Comparison of ENCODE assay signal across 21 cellular contexts in the genomic region with DNA sequence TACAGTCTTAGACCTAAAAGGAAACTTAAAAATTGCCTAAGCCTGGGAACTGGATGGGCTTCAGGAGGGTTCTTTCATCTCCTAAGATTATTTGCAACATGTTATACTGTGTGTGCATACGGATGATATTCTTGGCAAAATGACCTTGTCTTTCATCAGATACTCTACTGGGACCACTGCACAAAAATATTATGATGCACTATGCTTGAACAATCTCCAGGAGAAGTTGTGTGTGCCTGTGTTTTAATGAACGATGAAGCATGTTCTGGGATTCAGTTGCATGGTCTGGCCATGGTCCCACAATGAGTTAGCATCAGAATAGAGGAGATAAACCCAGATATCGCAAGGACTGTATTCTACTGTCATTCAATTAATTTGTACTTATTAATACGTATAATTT.
A peak's percentile ranks its signal among the peaks of the same experiment; 100 is the strongest.
DNase-seq lines count a peak whose midpoint lies in the region; ATAC-seq, FAIRE-seq and TF ChIP-seq lines count a peak whose summit lies in the region.
"Had no signal": no experiment of that assay in that cellular context is flagged by ENCODE, and none has a peak within 500 bp of the region (broad histone marks: within the 10 kb centered on the region; RNA-seq: fewer than 3 reads in every experiment).

No MANE protein-coding gene starts in this region.

- H3K4me1 Mint-ChIP-seq in progenitor cell of endocrine pancreas (ENCODE audit: low read depth), result no peaks in the 10 kb centered on the region

- no peaks in the 10 kb centered on the region for H3K9me3 ChIP-seq in Loucy (ENCODE audit: insufficient read depth, low read depth, low read length)
- no peaks in the 10 kb centered on the region for H3K9me3 ChIP-seq in gastroesophageal sphincter
- H3K9me3 ChIP-seq: Caco-2, SJCRH30 had no signal

- ATAC-seq in gastroesophageal sphincter (peak; percentile 35), sciatic nerve (peak; percentile 58)
- ATAC-seq: CD8-positive, alpha-beta T cell had no signal

- peak overlapping the region; percentile 80; the same call in 1 of the 2 replicates for H2AFZ ChIP-seq in Loucy (ENCODE audit: low read length)

- H3K4me1 ChIP-seq in Loucy (ENCODE audit: insufficient read depth, low read length, poor library complexity, severe bottlenecking) (no peaks in the 10 kb centered on the region), gastroesophageal sphincter (peaks cover 0 to 10% (median 0%) of the 10 kb centered on the region in 3 donors)
- H3K4me1 ChIP-seq: Caco-2, SJCRH30 had no signal

- no peak overlapping the region for H3K27ac Mint-ChIP-seq in progenitor cell of endocrine pancreas
- H3K27ac Mint-ChIP-seq: CD8-positive, alpha-beta T cell had no signal

- H3K4me2 ChIP-seq in Loucy (ENCODE audit: low read depth, low read length, poor library complexity, severe bottlenecking), result no peak overlapping the region

- no peak for TF ChIP-seq CTCF in Loucy (conservative IDR thresholded peaks at IDR 0.05; ENCODE audit: low read length)
- no peak for TF ChIP-seq CTCF in gastroesophageal sphincter (IDR thresholded peaks at IDR 0.05)
- no peak for TF ChIP-seq CTCF in progenitor cell of endocrine pancreas (IDR thresholded peaks at IDR 0.05; ENCODE audit: unreplicated experiment)
- TF ChIP-seq CTCF in dorsolateral prefrontal cortex (IDR thresholded peaks at IDR 0.05 in 54 of 56, conservative IDR thresholded peaks at IDR 0.05 in 2 of 56; ENCODE audit: low read depth in 1 of 56, partially characterized antibody in 56 of 56), result no peak

- TF ChIP-seq POLR2A in GM12891 (IDR thresholded peaks at IDR 0.05; ENCODE audit: low read depth, low read length) (no peak), gastroesophageal sphincter (IDR thresholded peaks at IDR 0.05) (no peak)

- H3K36me3 Mint-ChIP-seq in progenitor cell of endocrine pancreas (ENCODE audit: insufficient read depth), result no peaks in the 10 kb centered on the region
- H3K36me3 Mint-ChIP-seq: CD8-positive, alpha-beta T cell had no signal

- no peaks in the 10 kb centered on the region for H3K9me2 ChIP-seq in Loucy (replicated peaks; ENCODE audit: low read depth, low read length)

- 69 to 82% methylated on average over 4 of the region's 4 CpGs for WGBS in gastroesophageal sphincter (ENCODE audit: low coverage in 1 of 2), 2 donors

- H3K9ac ChIP-seq in Loucy (ENCODE audit: low read depth, low read length, poor library complexity, severe bottlenecking), result no peak overlapping the region

- no peaks in the 10 kb centered on the region for H3K79me2 ChIP-seq in Loucy (ENCODE audit: insufficient read depth, low read length)

- H3K27me3 ChIP-seq in Loucy (ENCODE audit: insufficient read depth, low read length, poor library complexity, severe bottlenecking), result no peaks in the 10 kb centered on the region
- H3K27me3 ChIP-seq in gastroesophageal sphincter, result no peaks in the 10 kb centered on the region
- H3K27me3 ChIP-seq in dorsolateral prefrontal cortex, result no peaks in the 10 kb centered on the region
- H3K27me3 ChIP-seq: SJCRH30 had no signal

- no peaks in the 10 kb centered on the region for H3F3A ChIP-seq in Loucy (ENCODE audit: low read depth)

- H3K4me3 Mint-ChIP-seq in progenitor cell of endocrine pancreas (ENCODE audit: low read depth), result no peak overlapping the region
- H3K4me3 Mint-ChIP-seq: CD8-positive, alpha-beta T cell had no signal

- H3K27me3 Mint-ChIP-seq in progenitor cell of endocrine pancreas, result peaks cover 3% of the 10 kb centered on the region

- peak; percentile 28 for FAIRE-seq in GM12891 (lab: Jason Lieb, UNC)
- FAIRE-seq: G401.6, GM12878, RCC 7860 had no signal

- intact Hi-C loops in sciatic nerve (cut with DNase I) (loop anchor here (10.0 kb wide), 1 partner anchor 93 kb away; no protein-coding TSS in a partner anchor), dorsolateral prefrontal cortex (cut with DNase I) (loop anchor here (5.0 to 10.0 kb wide), 4 partner anchors 90 to 867 kb away; no protein-coding TSS in a partner anchor)

- H3K4me3 ChIP-seq in Loucy (ENCODE audit: low read length, poor library complexity, severe bottlenecking) (no peak overlapping the region), gastroesophageal sphincter (no peak overlapping the region), dorsolateral prefrontal cortex (no peak overlapping the region)
- H3K4me3 ChIP-seq: GM12878, SJCRH30 had no signal

- H4K20me1 ChIP-seq in Loucy (ENCODE audit: insufficient read depth, low read length, poor library complexity, severe bottlenecking), result no peaks in the 10 kb centered on the region

- no peak for TF ChIP-seq EP300 in gastroesophageal sphincter (IDR thresholded peaks at IDR 0.05)

- no peaks in the 10 kb centered on the region for H3K36me3 ChIP-seq in Loucy (ENCODE audit: insufficient read depth, low read length)
- H3K36me3 ChIP-seq in gastroesophageal sphincter, result no peaks in the 10 kb centered on the region
- H3K36me3 ChIP-seq: SJCRH30 had no signal

- no peaks in the 10 kb centered on the region for H3K9me3 Mint-ChIP-seq in progenitor cell of endocrine pancreas (ENCODE audit: low read depth)
- H3K9me3 Mint-ChIP-seq: CD8-positive, alpha-beta T cell had no signal

- H3K27ac ChIP-seq in gastroesophageal sphincter (no peak overlapping the region), dorsolateral prefrontal cortex (peak overlapping the region in 3 of 59 donors; percentile 5 to 44 (median 14))
- H3K27ac ChIP-seq: C4-2B, SJCRH30 had no signal

- DNase-seq in GM12891 (ENCODE audit: insufficient read length, low spot score) (no peak), sciatic nerve (ENCODE audit: low spot score) (no peak), progenitor cell of endocrine pancreas (ENCODE audit: low spot score, unreplicated experiment) (no peak), amniotic stem cell (lab: John Stamatoyannopoulos, UW) (no peak), dorsolateral prefrontal cortex (no peak)
- no peak for DNase-seq in stimulated activated naive CD4-positive, alpha-beta T cell treated with Interleukin-2 at 50 U/mL for 16 hours (lab: John Stamatoyannopoulos, UW)
- DNase-seq: Caco-2; CD8-positive, alpha-beta T cell; HCEC 1CT; KBM-7; MM.1S; NCI-H1694; NCI-H2029 treated with DMSO at 0.1 percent for 48 hours; NCI-H510A; SJCRH30 had no signal

TF ChIP-seq in GM12891, 5 proteins besides CTCF, POLR2A, EP300 and RAD21:
- TF ChIP-seq POLR2AphosphoS5 (IDR thresholded peaks at IDR 0.05; ENCODE audit: low read depth, low read length), result no peak
- no peak for TF ChIP-seq SPI1 (IDR thresholded peaks at IDR 0.05; ENCODE audit: low read depth, low read length)
- no peak for TF ChIP-seq POU2F2 (IDR thresholded peaks at IDR 0.05; ENCODE audit: low read depth, low read length)
- no peak for TF ChIP-seq TAF1 (IDR thresholded peaks at IDR 0.05; ENCODE audit: low read depth, low read length)
- TF ChIP-seq PAX5 (IDR thresholded peaks at IDR 0.05; ENCODE audit: insufficient read depth, low read length, severe bottlenecking), result no peak
